8 cellular contexts compared by ENCODE assay signal in genomic region chr1:152869808-152870419, GRCh38.
DNase-seq lines count a peak whose midpoint lies in the region; ATAC-seq lines count a peak whose summit lies in the region.

No MANE protein-coding gene starts in this region.

- DNase-seq in ACHN (peak; percentile 74), NCI-H1048 (lab: John Stamatoyannopoulos, UW) (peak; percentile 80), T-helper 1 cell (peak in 4 of 5 donors; percentile 16 to 46 (median 22)), amygdala (lab: John Stamatoyannopoulos, UW) (peak in 39 of 56 donors; percentile 1 to 79 (median 26)), hippocampal formation (lab: John Stamatoyannopoulos, UW) (peak; percentile 5 to 38), smooth muscle cell of the brain vasculature (ENCODE audit: low read depth, low spot score) (peak; percentile 20)

- in situ Hi-C loops in ACHN (cut with HindIII; ENCODE audit: low pct_ligation_motif_present, low pct_unique_long_range_greater_than_20kb, low sequenced_read_pairs), result no loop called here

- ATAC-seq in GM18858 (IDR thresholded peaks at IDR 0.05; ENCODE audit: unreplicated experiment) (peak; percentile 47), GM21737 (IDR thresholded peaks at IDR 0.05; ENCODE audit: unreplicated experiment) (no peak)

Comparison
In these comparisons a context has a peak if more than half of its experiments do, and no peak if none do; other contexts are left out.
1. DNase-seq: peak in every context shown above with its lines; median percentile 80 in NCI-H1048; 74 in ACHN; 26 in amygdala; 22 in T-helper 1 cell; 22 in hippocampal formation; 20 in smooth muscle cell of the brain vasculature.